11 cellular contexts compared by ENCODE assay signal in genomic region chr9:37528652-37529072, GRCh38. TPM values are rescaled to one million over a fixed set of nuclear protein-coding genes. Genes with fewer than 3 reads are reported as not detected.
A peak's percentile ranks its signal among the peaks of the same experiment; 100 is the strongest.
DNase-seq lines count a peak whose midpoint lies in the region; ATAC-seq and TF ChIP-seq lines count a peak whose summit lies in the region.
"Had no signal": no experiment of that assay in that cellular context is flagged by ENCODE, and none has a peak within 500 bp of the region (broad histone marks: within the 10 kb centered on the region; RNA-seq: fewer than 3 reads in every experiment).

No MANE protein-coding gene starts in this region.

- no peaks in the 10 kb centered on the region for H3K36me3 Mint-ChIP-seq in activated CD4-positive, alpha-beta T cell treated with anti-CD3 and anti-CD28 coated beads, Interleukin-2, amount 10 ng/mL, durations not matched to agents 24 days and 14 days (ENCODE audit: low read depth)
- H3K36me3 Mint-ChIP-seq in activated CD4-positive, alpha-beta T cell treated with anti-CD3 and anti-CD28 coated beads, Interleukin-2, amount 10 ng/mL, durations not matched to agents 7 days and 5 days (ENCODE audit: low read depth): no peaks in the 10 kb centered on the region
- peaks cover 7% of the 10 kb centered on the region for H3K36me3 Mint-ChIP-seq in effector memory CD8-positive, alpha-beta T cell (ENCODE audit: insufficient read depth)
- peaks cover 49% of the 10 kb centered on the region for H3K36me3 Mint-ChIP-seq in stimulated activated memory B cell treated with anti-CD40 and anti-IgM and Interleukin-4, amounts not matched to agents 10 μg/mL and 1 μg/mL and 100 μg/mL, for 72 hours
- H3K36me3 Mint-ChIP-seq: natural killer cell had no signal

- H3K9me3 ChIP-seq in mesenchymal stem cell (ENCODE audit: control insufficient read depth, low read length) (no peaks in the 10 kb centered on the region), smooth muscle cell (replicated peaks; ENCODE audit: low read depth) (no peaks in the 10 kb centered on the region)

- no peaks in the 10 kb centered on the region for H3K27me3 ChIP-seq in mesenchymal stem cell (ENCODE audit: control insufficient read depth in 1 of 2, insufficient read depth in 1 of 2, low read length in 2 of 2)
- H3K27me3 ChIP-seq in smooth muscle cell (ENCODE audit: low read depth): no peaks in the 10 kb centered on the region

- no peaks in the 10 kb centered on the region for H3K79me2 ChIP-seq in smooth muscle cell (ENCODE audit: low read depth)

- H3K9ac ChIP-seq in mesenchymal stem cell (ENCODE audit: low read length) (no peak overlapping the region), smooth muscle cell (ENCODE audit: low read depth) (no peak overlapping the region)

- H3K36me3 ChIP-seq in mesenchymal stem cell (ENCODE audit: control insufficient read depth in 1 of 2, insufficient read depth in 2 of 2, low read depth in 1 of 2, low read length in 2 of 2) (peaks cover 30 to 80% of the 10 kb centered on the region in 2 experiments), smooth muscle cell (ENCODE audit: low read depth) (no peaks in the 10 kb centered on the region)

- H4K8ac ChIP-seq in mesenchymal stem cell (ENCODE audit: low read length): no peak overlapping the region

- H3K4me3 ChIP-seq in mesenchymal stem cell (ENCODE audit: insufficient read depth in 1 of 2, low read depth in 1 of 2, low read length in 2 of 2) (no peak overlapping the region), smooth muscle cell (no peak overlapping the region)

- H3K4me2 ChIP-seq in mesenchymal stem cell (ENCODE audit: low read length, poor library complexity, severe bottlenecking) (no peak overlapping the region), smooth muscle cell (no peak overlapping the region)

- no peak overlapping the region for H3K14ac ChIP-seq in mesenchymal stem cell (ENCODE audit: low read length in 2 of 2)

- H4K91ac ChIP-seq in mesenchymal stem cell (ENCODE audit: low read length): no peak overlapping the region

- H3K18ac ChIP-seq in mesenchymal stem cell (ENCODE audit: low read depth in 1 of 2, low read length in 2 of 2): no peak overlapping the region

- H2AFZ ChIP-seq in mesenchymal stem cell (ENCODE audit: low read depth, low read length) (no peak overlapping the region), smooth muscle cell (ENCODE audit: low read depth) (no peak overlapping the region)

- H3K4me1 ChIP-seq in mesenchymal stem cell (ENCODE audit: control insufficient read depth, insufficient read depth, low read depth, low read length) (no peaks in the 10 kb centered on the region), smooth muscle cell (ENCODE audit: low read depth) (no peaks in the 10 kb centered on the region)

- no peak for TF ChIP-seq CTCF in smooth muscle cell (IDR thresholded peaks at IDR 0.05; ENCODE audit: borderline replicate concordance, insufficient read depth, poor library complexity, severe bottlenecking)

- H2BK15ac ChIP-seq in mesenchymal stem cell (ENCODE audit: low read depth, poor library complexity, severe bottlenecking): no peak overlapping the region

- no peak for DNase-seq in activated CD4-positive, alpha-beta T cell treated with anti-CD3 and anti-CD28 coated beads, Interleukin-2, amount 10 ng/mL, durations not matched to agents 24 days and 14 days
- DNase-seq in activated CD4-positive, alpha-beta T cell treated with anti-CD3 and anti-CD28 coated beads for 48 hours: no peak
- DNase-seq in activated CD4-positive, alpha-beta T cell treated with anti-CD3 and anti-CD28 coated beads, Interleukin-2, amount 10 ng/mL, durations not matched to agents 7 days and 5 days: no peak
- DNase-seq in effector memory CD8-positive, alpha-beta T cell: peak in 1 of 3 experiments; percentile 15
- DNase-seq in mesenchymal stem cell (no peak), smooth muscle cell (lab: John Stamatoyannopoulos, UW; ENCODE audit: unreplicated experiment) (no peak)
- DNase-seq: HFFc6, natural killer cell, NCI-H1092 treated with DMSO at 0.1 percent for 48 hours had no signal

- peak; percentile 18 for ATAC-seq in effector memory CD8-positive, alpha-beta T cell (replicated peaks)
- no peak for ATAC-seq in stimulated activated memory B cell treated with anti-CD40 and anti-IgM and Interleukin-4, amounts not matched to agents 10 μg/mL and 1 μg/mL and 100 μg/mL, for 72 hours
- ATAC-seq in GM18505 (IDR thresholded peaks at IDR 0.05; ENCODE audit: unreplicated experiment): no peak

- intact Hi-C loops in activated CD4-positive, alpha-beta T cell treated with anti-CD3 and anti-CD28 coated beads, Interleukin-2, amount 10 ng/mL, durations not matched to agents 24 days and 14 days (cut with micrococcal nuclease): no loop called here

- H3F3A ChIP-seq in smooth muscle cell (ENCODE audit: low read depth): no peaks in the 10 kb centered on the region

- peaks cover 9% of the 10 kb centered on the region for H3K4me1 Mint-ChIP-seq in activated CD4-positive, alpha-beta T cell treated with anti-CD3 and anti-CD28 coated beads, Interleukin-2, amount 10 ng/mL, durations not matched to agents 24 days and 14 days
- H3K4me1 Mint-ChIP-seq in activated CD4-positive, alpha-beta T cell treated with anti-CD3 and anti-CD28 coated beads, Interleukin-2, amount 10 ng/mL, durations not matched to agents 7 days and 5 days: peaks cover 4% of the 10 kb centered on the region
- H3K4me1 Mint-ChIP-seq in effector memory CD8-positive, alpha-beta T cell (ENCODE audit: low read depth in 2 of 2): peaks cover 12 to 15% of the 10 kb centered on the region in 2 donors
- H3K4me1 Mint-ChIP-seq in stimulated activated memory B cell treated with anti-CD40 and anti-IgM and Interleukin-4, amounts not matched to agents 10 μg/mL and 1 μg/mL and 100 μg/mL, for 72 hours: peaks cover 44% of the 10 kb centered on the region

- H3K9me3 Mint-ChIP-seq in activated CD4-positive, alpha-beta T cell treated with anti-CD3 and anti-CD28 coated beads, Interleukin-2, amount 10 ng/mL, durations not matched to agents 24 days and 14 days: no peaks in the 10 kb centered on the region
- no peaks in the 10 kb centered on the region for H3K9me3 Mint-ChIP-seq in activated CD4-positive, alpha-beta T cell treated with anti-CD3 and anti-CD28 coated beads, Interleukin-2, amount 10 ng/mL, durations not matched to agents 7 days and 5 days
- no peaks in the 10 kb centered on the region for H3K9me3 Mint-ChIP-seq in effector memory CD8-positive, alpha-beta T cell
- H3K9me3 Mint-ChIP-seq in stimulated activated memory B cell treated with anti-CD40 and anti-IgM and Interleukin-4, amounts not matched to agents 10 μg/mL and 1 μg/mL and 100 μg/mL, for 72 hours: no peaks in the 10 kb centered on the region
- H3K9me3 Mint-ChIP-seq: HFFc6, natural killer cell had no signal

- H3K4me3 Mint-ChIP-seq in activated CD4-positive, alpha-beta T cell treated with anti-CD3 and anti-CD28 coated beads, Interleukin-2, amount 10 ng/mL, durations not matched to agents 24 days and 14 days: no peak overlapping the region
- H3K4me3 Mint-ChIP-seq in activated CD4-positive, alpha-beta T cell treated with anti-CD3 and anti-CD28 coated beads, Interleukin-2, amount 10 ng/mL, durations not matched to agents 7 days and 5 days: no peak overlapping the region
- peak overlapping the region; percentile 54 to 62 for H3K4me3 Mint-ChIP-seq in effector memory CD8-positive, alpha-beta T cell
- peak overlapping the region; percentile 60 for H3K4me3 Mint-ChIP-seq in stimulated activated memory B cell treated with anti-CD40 and anti-IgM and Interleukin-4, amounts not matched to agents 10 μg/mL and 1 μg/mL and 100 μg/mL, for 72 hours
- H3K4me3 Mint-ChIP-seq: HFFc6, natural killer cell had no signal

- peak overlapping the region; percentile 45 for H3K27ac Mint-ChIP-seq in activated CD4-positive, alpha-beta T cell treated with anti-CD3 and anti-CD28 coated beads, Interleukin-2, amount 10 ng/mL, durations not matched to agents 24 days and 14 days
- H3K27ac Mint-ChIP-seq in activated CD4-positive, alpha-beta T cell treated with anti-CD3 and anti-CD28 coated beads, Interleukin-2, amount 10 ng/mL, durations not matched to agents 7 days and 5 days: peak overlapping the region; percentile 22
- H3K27ac Mint-ChIP-seq in effector memory CD8-positive, alpha-beta T cell: peak overlapping the region; percentile 90 to 93
- H3K27ac Mint-ChIP-seq in stimulated activated memory B cell treated with anti-CD40 and anti-IgM and Interleukin-4, amounts not matched to agents 10 μg/mL and 1 μg/mL and 100 μg/mL, for 72 hours: peak overlapping the region; percentile 95
- H3K27ac Mint-ChIP-seq: HFFc6, natural killer cell had no signal

- H2BK12ac ChIP-seq in mesenchymal stem cell (ENCODE audit: low read length in 2 of 2): no peak overlapping the region

- CTCF ChIA-PET in activated CD4-positive, alpha-beta T cell treated with anti-CD3 and anti-CD28 coated beads, Interleukin-2, amount 10 ng/mL, durations not matched to agents 7 days and 5 days (lab: Charles Lee): interaction anchor here (0.6 kb wide), 1 partner anchor 9 kb away, joined by 4 read pairs; no protein-coding TSS in a partner anchor

- TF ChIP-seq POLR2A in GM18505 (IDR thresholded peaks at IDR 0.05; ENCODE audit: borderline replicate concordance, extremely low read depth, insufficient read depth, insufficient read length): no peak

- H2BK5ac ChIP-seq in mesenchymal stem cell (ENCODE audit: low read depth, low read length, poor library complexity, severe bottlenecking): no peak overlapping the region

- no peak overlapping the region for H3K27ac ChIP-seq in mesenchymal stem cell (ENCODE audit: low read length, poor library complexity, severe bottlenecking)
- H3K27ac ChIP-seq in smooth muscle cell (ENCODE audit: low read depth): no peak overlapping the region

- POLR2A ChIA-PET in activated CD4-positive, alpha-beta T cell treated with anti-CD3 and anti-CD28 coated beads, Interleukin-2, amount 10 ng/mL, durations not matched to agents 7 days and 5 days (lab: Charles Lee): no interaction called here

- no peaks in the 10 kb centered on the region for H4K20me1 ChIP-seq in smooth muscle cell (ENCODE audit: low read depth)

- no peak overlapping the region for H2BK120ac ChIP-seq in mesenchymal stem cell (ENCODE audit: low read depth, low read length)

- no peak overlapping the region for H3K4ac ChIP-seq in mesenchymal stem cell (ENCODE audit: low read depth in 1 of 2, low read length in 2 of 2)

- no peak overlapping the region for H2AK5ac ChIP-seq in mesenchymal stem cell (ENCODE audit: low read length, severe bottlenecking)

- no peaks in the 10 kb centered on the region for H3K79me1 ChIP-seq in mesenchymal stem cell (replicated peaks; ENCODE audit: low read length, poor library complexity, severe bottlenecking)

- no peaks in the 10 kb centered on the region for H3K27me3 Mint-ChIP-seq in activated CD4-positive, alpha-beta T cell treated with anti-CD3 and anti-CD28 coated beads, Interleukin-2, amount 10 ng/mL, durations not matched to agents 24 days and 14 days
- no peaks in the 10 kb centered on the region for H3K27me3 Mint-ChIP-seq in activated CD4-positive, alpha-beta T cell treated with anti-CD3 and anti-CD28 coated beads, Interleukin-2, amount 10 ng/mL, durations not matched to agents 7 days and 5 days
- H3K27me3 Mint-ChIP-seq in effector memory CD8-positive, alpha-beta T cell: no peaks in the 10 kb centered on the region
- no peaks in the 10 kb centered on the region for H3K27me3 Mint-ChIP-seq in stimulated activated memory B cell treated with anti-CD40 and anti-IgM and Interleukin-4, amounts not matched to agents 10 μg/mL and 1 μg/mL and 100 μg/mL, for 72 hours

- 95% methylated on average over 5 of the region's 5 CpGs for WGBS in mesenchymal stem cell
- WGBS in smooth muscle cell (ENCODE audit: low lambda C conversion rate): 90% methylated on average over 5 of the region's 5 CpGs

- H3K23ac ChIP-seq in mesenchymal stem cell (ENCODE audit: low read length in 2 of 2): no peak overlapping the region

RNA-seq across cellular contexts. Expression of gene POLR1E, which starts 42.9 kb away (rescaled TPM):
- total RNA-seq in activated CD4-positive, alpha-beta T cell treated with anti-CD3 and anti-CD28 coated beads, Interleukin-2, amount 10 ng/mL, durations not matched to agents 24 days and 14 days: 60.0 and 64.0 TPM in 2 replicates
- total RNA-seq in activated CD4-positive, alpha-beta T cell treated with anti-CD3 and anti-CD28 coated beads, Interleukin-2, amount 10 ng/mL, durations not matched to agents 7 days and 5 days: 10 to 100 TPM; 35.8 to 36.3 TPM
- polyA plus RNA-seq in mesenchymal stem cell (2013, experiment 1 of 2): 11.0 TPM
- polyA plus RNA-seq in mesenchymal stem cell (2013, experiment 2 of 2): 10.2 TPM
- total RNA-seq in smooth muscle cell: 10.9 and 16.8 TPM in 2 replicates
- 9.0 and 12.6 TPM in 2 replicates for polyA plus RNA-seq in smooth muscle cell

RNA-seq across cellular contexts. Expression of gene FBXO10, which starts 47.5 kb away (rescaled TPM):
- 1.9 and 2.7 TPM in 2 replicates for total RNA-seq in activated CD4-positive, alpha-beta T cell treated with anti-CD3 and anti-CD28 coated beads, Interleukin-2, amount 10 ng/mL, durations not matched to agents 24 days and 14 days
- 1 to 10 TPM; 2.6 TPM for total RNA-seq in activated CD4-positive, alpha-beta T cell treated with anti-CD3 and anti-CD28 coated beads, Interleukin-2, amount 10 ng/mL, durations not matched to agents 7 days and 5 days
- polyA plus RNA-seq in mesenchymal stem cell (2013, experiment 1 of 2): 11.3 TPM
- polyA plus RNA-seq in mesenchymal stem cell (2013, experiment 2 of 2): 11.2 TPM
- 3.5 and 6.4 TPM in 2 replicates for total RNA-seq in smooth muscle cell
- polyA plus RNA-seq in smooth muscle cell: 4.8 and 7.0 TPM in 2 replicates

Comparison
In these comparisons a context has a peak if more than half of its experiments do, and no peak if none do; other contexts are left out.
1. H3K27ac Mint-ChIP-seq: peak in every context shown above with its lines; median percentile 95 in stimulated activated memory B cell treated with anti-CD40 and anti-IgM and Interleukin-4, amounts not matched to agents 10 μg/mL and 1 μg/mL and 100 μg/mL, for 72 hours; 92 in effector memory CD8-positive, alpha-beta T cell; 45 in activated CD4-positive, alpha-beta T cell treated with anti-CD3 and anti-CD28 coated beads, Interleukin-2, amount 10 ng/mL, durations not matched to agents 24 days and 14 days; 22 in activated CD4-positive, alpha-beta T cell treated with anti-CD3 and anti-CD28 coated beads, Interleukin-2, amount 10 ng/mL, durations not matched to agents 7 days and 5 days.
2. H3K4me3 Mint-ChIP-seq: peak in effector memory CD8-positive, alpha-beta T cell (2 of 2) and stimulated activated memory B cell treated with anti-CD40 and anti-IgM and Interleukin-4, amounts not matched to agents 10 μg/mL and 1 μg/mL and 100 μg/mL, for 72 hours (single experiment); none in activated CD4-positive, alpha-beta T cell treated with anti-CD3 and anti-CD28 coated beads, Interleukin-2, amount 10 ng/mL, durations not matched to agents 24 days and 14 days (single experiment) and activated CD4-positive, alpha-beta T cell treated with anti-CD3 and anti-CD28 coated beads, Interleukin-2, amount 10 ng/mL, durations not matched to agents 7 days and 5 days (single experiment).